ENCODE assay signal across 1 cellular context in genomic region chr1:23561813-23562100, GRCh38.
TF ChIP-seq lines count a peak whose summit lies in the region.

No MANE protein-coding gene starts in this region.

TF ChIP-seq in HEK293, 187 proteins besides CTCF, POLR2A, EP300 and RAD21 (continued from another document):
- TF ChIP-seq GLI2 (tag by site-specific recombination; IDR thresholded peaks at IDR 0.05; ENCODE audit: borderline replicate concordance, low read depth) = no peak
